ENCODE assay signal across 21 cellular contexts in the genomic region with DNA sequence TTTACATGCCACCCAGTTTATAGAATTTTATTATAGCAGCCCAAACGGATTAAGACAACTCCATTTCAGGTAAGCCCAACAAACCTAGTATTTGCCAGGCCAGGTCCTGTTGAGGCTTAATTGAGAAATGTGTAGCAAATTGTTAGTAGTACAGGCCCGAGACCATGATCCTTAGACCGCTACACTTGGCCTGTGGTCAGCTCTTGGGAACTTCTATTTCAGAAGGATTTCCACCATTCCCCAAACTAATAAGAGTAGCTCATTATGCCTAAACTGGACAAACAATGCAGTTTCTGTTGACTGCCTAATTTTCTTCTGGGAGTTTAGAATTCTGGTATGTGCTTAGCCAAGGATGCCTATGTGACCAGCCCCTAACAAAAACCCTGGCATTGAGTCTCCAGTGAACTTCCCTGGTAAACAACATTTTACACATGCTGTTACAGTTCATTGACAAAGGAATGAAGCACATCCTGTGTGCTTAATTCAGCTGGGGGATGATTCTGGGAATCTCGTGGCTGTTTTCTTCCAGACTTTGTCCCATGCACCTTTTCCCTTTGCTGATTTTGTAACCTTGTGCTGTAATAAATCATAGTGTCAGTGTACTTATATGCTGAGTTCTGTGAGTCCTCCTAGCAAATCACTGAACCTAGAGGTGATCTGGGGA. TPM values are rescaled to one million over a fixed set of nuclear protein-coding genes. Genes with fewer than 3 reads are reported as not detected.
DNase-seq lines count a peak whose midpoint lies in the region; ATAC-seq and TF ChIP-seq lines count a peak whose summit lies in the region.
"Had no signal": no experiment of that assay in that cellular context is flagged by ENCODE, and none has a peak within 500 bp of the region (broad histone marks: within the 10 kb centered on the region; RNA-seq: fewer than 3 reads in every experiment).

No MANE protein-coding gene starts in this region.

- 64 to 65% methylated on average over 4 of the region's 4 CpGs for WGBS in esophagus squamous epithelium, 2 donors
- WGBS in right lobe of liver (ENCODE audit: insufficient coverage, low coverage, low lambda C conversion rate, missing lambda C conversion rate), result 61% methylated on average over 4 of the region's 4 CpGs
- 78 to 88% (median 84%) methylated on average over 4 of the region's 4 CpGs for WGBS in spleen, 5 donors

- ATAC-seq in PC-3 (peak; percentile 94), right lobe of liver (peak; percentile 46 to 77 (median 70)), GM19455 (IDR thresholded peaks at IDR 0.05; ENCODE audit: unreplicated experiment) (no peak)
- ATAC-seq: activated CD4-positive, CD25-positive, alpha-beta regulatory T cell treated with anti-CD3 and anti-CD28 coated beads, Interleukin-2, amount 50 U/mL, for 24 hours had no signal

- H3K27ac ChIP-seq in PC-3 (ENCODE audit: low read length) (peak overlapping the region; percentile 39), esophagus squamous epithelium (peak overlapping the region in 3 of 4 donors; percentile 9 to 68 (median 11)), right lobe of liver (peak overlapping the region; percentile 18 to 97 (median 59)), spleen (peak overlapping the region in 5 of 8 donors; percentile 17 to 56 (median 50))
- H3K27ac ChIP-seq: KMS-11, SK-N-MC had no signal

- H3K9ac ChIP-seq in PC-3 (ENCODE audit: low read length), result no peak overlapping the region
- H3K9ac ChIP-seq: KMS-11 had no signal

- H3K27me3 ChIP-seq in PC-3 (ENCODE audit: low read length) (no peaks in the 10 kb centered on the region), esophagus squamous epithelium (no peaks in the 10 kb centered on the region), right lobe of liver (no peaks in the 10 kb centered on the region), spleen (replicated peaks in 1 of 7) (no peaks in the 10 kb centered on the region)
- H3K27me3 ChIP-seq: adrenal gland, neutrophil had no signal

- H3K9me3 ChIP-seq in PC-3 (ENCODE audit: low read length) (no peaks in the 10 kb centered on the region), esophagus squamous epithelium (no peaks in the 10 kb centered on the region), right lobe of liver (no peaks in the 10 kb centered on the region), spleen (no peaks in the 10 kb centered on the region)
- H3K9me3 ChIP-seq: adrenal gland, neutrophil had no signal

- H3K36me3 ChIP-seq in PC-3 (ENCODE audit: low read depth, low read length) (no peaks in the 10 kb centered on the region), esophagus squamous epithelium (no peaks in the 10 kb centered on the region), right lobe of liver (no peaks in the 10 kb centered on the region), spleen (no peaks in the 10 kb centered on the region)
- H3K36me3 ChIP-seq: adrenal gland, neutrophil had no signal

- POLR2A ChIA-PET in PC-3 (lab: Charles Lee; ENCODE audit: unreplicated experiment), result no interaction called here

- H3K4me1 ChIP-seq in PC-3 (ENCODE audit: insufficient read depth, low read length) (peaks cover 10% of the 10 kb centered on the region), esophagus squamous epithelium (peaks cover 5 to 52% (median 14%) of the 10 kb centered on the region in 3 donors), right lobe of liver (peaks cover 0 to 50% (median 22%) of the 10 kb centered on the region in 4 donors), spleen (peaks cover 0 to 33% (median 8%) of the 10 kb centered on the region in 6 donors)

- peak overlapping the region; percentile 14; the same call in 1 of the 2 replicates for H2AFZ ChIP-seq in PC-3 (ENCODE audit: low read length)

- peak overlapping the region; percentile 17; the same call in 1 of the 2 replicates for H3K4me2 ChIP-seq in PC-3 (ENCODE audit: low read length)
- H3K4me2 ChIP-seq: KMS-11 had no signal

- no peaks in the 10 kb centered on the region for H3K9me2 ChIP-seq in PC-3 (replicated peaks; ENCODE audit: low read length)

- H4K20me1 ChIP-seq in PC-3 (ENCODE audit: low read length), result no peaks in the 10 kb centered on the region

- H3F3A ChIP-seq in PC-3 (ENCODE audit: low read length, unreplicated experiment), result no peaks in the 10 kb centered on the region

- CTCF ChIA-PET in PC-3 (lab: Charles Lee), result interaction anchor here (1.0 kb wide), 1 partner anchor 13 kb away, joined by 4 read pairs; no protein-coding TSS in a partner anchor

- DNase-seq in PC-3, result peak; percentile 61
- no peak for DNase-seq in esophagus squamous epithelium (lab: John Stamatoyannopoulos, UW)
- DNase-seq in right lobe of liver, result no peak
- DNase-seq in spleen, result no peak
- no peak for DNase-seq in Ammon's horn (ENCODE audit: low spot score)
- no peak for DNase-seq in NCI-H1436 (lab: John Stamatoyannopoulos, UW)
- DNase-seq: adrenal gland; central memory CD4-positive, alpha-beta T cell; effector CD4-positive, alpha-beta T cell; H7; midbrain; NCI-H1092 treated with DMSO at 0.1 percent for 48 hours; NCI-H526; stimulated activated CD4-positive, alpha-beta T cell treated with anti-CD3 and anti-CD28 coated beads, Interleukin-4, amount 100 ng/mL, for 1 hour; substantia nigra; T-helper 9 cell had no signal

- H3K4me3 ChIP-seq in PC-3 (ENCODE audit: low read length) (no peak overlapping the region), esophagus squamous epithelium (no peak overlapping the region), right lobe of liver (no peak overlapping the region), spleen (no peak overlapping the region)
- H3K4me3 ChIP-seq: adrenal gland, SK-N-MC had no signal

- TF ChIP-seq POLR2A in esophagus squamous epithelium (IDR thresholded peaks at IDR 0.05), result no peak
- peak; percentile 47 for TF ChIP-seq POLR2A in right lobe of liver (IDR thresholded peaks at IDR 0.05)
- TF ChIP-seq POLR2A in spleen (IDR thresholded peaks at IDR 0.05), result no peak

- TF ChIP-seq CTCF in PC-3 (conservative IDR thresholded peaks at IDR 0.05; ENCODE audit: low read depth, low read length) (no peak), esophagus squamous epithelium (IDR thresholded peaks at IDR 0.05) (no peak), right lobe of liver (IDR thresholded peaks at IDR 0.05) (no peak), spleen (IDR thresholded peaks at IDR 0.05 in 8 of 11, conservative IDR thresholded peaks at IDR 0.05 in 3 of 11) (no peak)

- BruUV-seq in PC-3 (replicated peaks; lab: Mats Ljungman, UMichigan), result no TSS peak

- H3K79me2 ChIP-seq in PC-3 (ENCODE audit: low read length), result no peaks in the 10 kb centered on the region

- intact Hi-C loops in PC-3 (cut with micrococcal nuclease) (no loop called here), esophagus squamous epithelium (cut with DNase I) (no loop called here), right lobe of liver (cut with DNase I) (no loop called here), spleen (cut with DNase I; ENCODE audit: low total_unique reads) (no loop called here)

RNA-seq across cellular contexts. Expression of gene GPX3, which starts 5.6 kb away (rescaled TPM):
- total RNA-seq in PC-3 (2014; rRNA removed) (not detected in 2 replicates), esophagus squamous epithelium (1,000 to 10,000 TPM in 1 of 4 donors, 100 to 1,000 TPM in 3; 166 to 1,028 (median 489) TPM), right lobe of liver (100 to 1,000 TPM; 192 to 869 (median 343) TPM), spleen (100 to 1,000 TPM in 6 of 7 donors, 10 to 100 TPM in 1; 78.7 to 886 (median 416) TPM)
- polyA plus RNA-seq in spleen, result 100 to 1,000 TPM; 158 to 261 (median 256) TPM

Comparison
In these comparisons a context has a peak if more than half of its experiments do, and no peak if none do; other contexts are left out.
1. RNA of gene GPX3, which starts 5.6 kb away (total RNA-seq): 166 to 1,028 TPM in esophagus squamous epithelium, 78.7 to 886 TPM in spleen and 192 to 869 TPM in right lobe of liver; not detected in PC-3; every median in the first group is over 10 times any median in the second.
2. Peak in every context shown above with its lines, with median percentiles within 50 percentile points of each other: H3K27ac ChIP-seq.